ENCODE assay signal across 1 cellular context in genomic region chr1:35888255-35888654, GRCh38.
TF ChIP-seq lines count a peak whose summit lies in the region.

No MANE protein-coding gene starts in this region.

TF ChIP-seq in GM12878, 131 proteins besides CTCF, POLR2A, EP300 and RAD21:
- no peak for TF ChIP-seq CREM (IDR thresholded peaks at IDR 0.05; ENCODE audit: low read depth)
- no peak for TF ChIP-seq ZNF207 (IDR thresholded peaks at IDR 0.05; ENCODE audit: borderline replicate concordance)
- no peak for TF ChIP-seq FOS (IDR thresholded peaks at IDR 0.05; ENCODE audit: borderline replicate concordance, extremely low read depth, insufficient read length)
- TF ChIP-seq BCL3 (IDR thresholded peaks at IDR 0.05; ENCODE audit: borderline replicate concordance, insufficient read depth, low read depth, low read length, poor library complexity, severe bottlenecking): no peak
- no peak for TF ChIP-seq MEF2B (IDR thresholded peaks at IDR 0.05; ENCODE audit: partially characterized antibody, poor library complexity, severe bottlenecking)
- no peak for TF ChIP-seq BMI1 (IDR thresholded peaks at IDR 0.05; ENCODE audit: borderline replicate concordance)
